14 cellular contexts compared by ENCODE assay signal in genomic region chr11:117092951-117093590, GRCh38. TPM values are rescaled to one million over a fixed set of nuclear protein-coding genes. Genes with fewer than 3 reads are reported as not detected.
DNase-seq lines count a peak whose midpoint lies in the region; ATAC-seq, FAIRE-seq and TF ChIP-seq lines count a peak whose summit lies in the region.
"Had no signal": no experiment of that assay in that cellular context is flagged by ENCODE, and none has a peak within 500 bp of the region (broad histone marks: within the 10 kb centered on the region; RNA-seq: fewer than 3 reads in every experiment).

No MANE protein-coding gene starts in this region.

- ATAC-seq in memory B cell (ENCODE audit: low read depth) = peak; percentile 23

- H3K4me1 ChIP-seq in CD4-positive, alpha-beta memory T cell (ENCODE audit: insufficient read depth, low read length) = peaks cover 75% of the 10 kb centered on the region

- H3K27me3 ChIP-seq in CD4-positive, alpha-beta memory T cell (ENCODE audit: insufficient read depth, low read length) = no peaks in the 10 kb centered on the region
- H3K27me3 ChIP-seq: hepatocyte had no signal

- intact Hi-C loops in CD4-positive, alpha-beta memory T cell (cut with micrococcal nuclease) = no loop called here
- intact Hi-C loops in activated CD4-positive, alpha-beta memory T cell treated with anti-CD3 and anti-CD28 coated beads for 36 hours (cut with micrococcal nuclease) = loop anchor here (1.0 kb wide), 9 partner anchors 15 to 240 kb away; no protein-coding TSS in a partner anchor
- intact Hi-C loops in head of caudate nucleus (cut with DNase I) = loop anchor here (10.0 kb wide), 2 partner anchors 48 to 118 kb away; no protein-coding TSS in a partner anchor

- no peaks in the 10 kb centered on the region for H3K9me3 ChIP-seq in CD4-positive, alpha-beta memory T cell (ENCODE audit: control insufficient read depth in 1 of 2, low read length in 2 of 2)

- H3K27me3 Mint-ChIP-seq in CD4-positive, alpha-beta memory T cell = no peaks in the 10 kb centered on the region
- no peaks in the 10 kb centered on the region for H3K27me3 Mint-ChIP-seq in activated CD4-positive, alpha-beta memory T cell treated with anti-CD3 and anti-CD28 coated beads for 36 hours
- no peaks in the 10 kb centered on the region for H3K27me3 Mint-ChIP-seq in memory B cell
- peaks cover 8% of the 10 kb centered on the region for H3K27me3 Mint-ChIP-seq in nephron progenitor cell (ENCODE audit: low read depth, poor library complexity)

- peak overlapping the region; percentile 29 to 84 (median 68) for H3K4me3 Mint-ChIP-seq in CD4-positive, alpha-beta memory T cell
- H3K4me3 Mint-ChIP-seq in activated CD4-positive, alpha-beta memory T cell treated with anti-CD3 and anti-CD28 coated beads for 36 hours = peak overlapping the region; percentile 40
- H3K4me3 Mint-ChIP-seq in memory B cell (peak overlapping the region; percentile 59), nephron progenitor cell (no peak overlapping the region)
- H3K4me3 Mint-ChIP-seq: mesothelial cell of epicardium had no signal

- H3K27ac Mint-ChIP-seq in CD4-positive, alpha-beta memory T cell = peak overlapping the region in 6 of 7 donors; percentile 69 to 99 (median 80)
- peak overlapping the region; percentile 73 for H3K27ac Mint-ChIP-seq in activated CD4-positive, alpha-beta memory T cell treated with anti-CD3 and anti-CD28 coated beads for 36 hours
- H3K27ac Mint-ChIP-seq in memory B cell (no peak overlapping the region), nephron progenitor cell (no peak overlapping the region)
- H3K27ac Mint-ChIP-seq: mesothelial cell of epicardium had no signal

- FAIRE-seq in GM19239 (lab: Jason Lieb, UNC) = peak; percentile 69

- TF ChIP-seq CTCF in nephron progenitor cell (IDR thresholded peaks at IDR 0.05) = no peak

- H3K27ac ChIP-seq in CD4-positive, alpha-beta memory T cell (ENCODE audit: low read depth, low read length) = peak overlapping the region; percentile 19
- H3K27ac ChIP-seq: hepatocyte had no signal

- peaks cover 11 to 31% of the 10 kb centered on the region in 2 donors for H3K36me3 Mint-ChIP-seq in CD4-positive, alpha-beta memory T cell
- H3K36me3 Mint-ChIP-seq in activated CD4-positive, alpha-beta memory T cell treated with anti-CD3 and anti-CD28 coated beads for 36 hours = peaks cover 12% of the 10 kb centered on the region
- peaks cover 9% of the 10 kb centered on the region for H3K36me3 Mint-ChIP-seq in memory B cell
- H3K36me3 Mint-ChIP-seq in nephron progenitor cell (ENCODE audit: low read depth) = peaks cover 33% of the 10 kb centered on the region

- no peak for DNase-seq in CD4-positive, alpha-beta memory T cell
- no peak for DNase-seq in GM19239 (ENCODE audit: insufficient read length, low spot score)
- no peak for DNase-seq in activated CD4-positive, alpha-beta memory T cell treated with anti-CD3 and anti-CD28 coated beads for 36 hours
- no peak for DNase-seq in memory B cell (ENCODE audit: low spot score in 2 of 2)
- DNase-seq in nephron progenitor cell = no peak
- DNase-seq in head of caudate nucleus = no peak
- DNase-seq in KBM-7 = no peak
- DNase-seq in AG08396 (ENCODE audit: low spot score) = no peak
- DNase-seq: activated effector memory CD4-positive, alpha-beta T cell treated with anti-CD3 and anti-CD28 coated beads, Interleukin-2, amount 50 U/mL, for 16 hours; effector memory CD4-positive, alpha-beta T cell; NCI-H146; T-helper 9 cell had no signal

- peaks cover 60 to 87% (median 74%) of the 10 kb centered on the region in 4 donors for H3K4me1 Mint-ChIP-seq in CD4-positive, alpha-beta memory T cell
- peaks cover 75% of the 10 kb centered on the region for H3K4me1 Mint-ChIP-seq in activated CD4-positive, alpha-beta memory T cell treated with anti-CD3 and anti-CD28 coated beads for 36 hours (ENCODE audit: low read depth)
- H3K4me1 Mint-ChIP-seq in memory B cell = peaks cover 59% of the 10 kb centered on the region
- H3K4me1 Mint-ChIP-seq in nephron progenitor cell = peaks cover 33% of the 10 kb centered on the region

- no peak overlapping the region for H3K4me3 ChIP-seq in CD4-positive, alpha-beta memory T cell (ENCODE audit: low read length in 2 of 2)
- H3K4me3 ChIP-seq: hepatocyte had no signal

- H3K36me3 ChIP-seq in CD4-positive, alpha-beta memory T cell (ENCODE audit: insufficient read depth, low read length) = no peaks in the 10 kb centered on the region

- in situ Hi-C loops in KBM-7 (cut with MboI; ENCODE audit: low pct_unique_long_range_greater_than_20kb, low sequenced_read_pairs) = loop anchor here (25.0 kb wide), 1 partner anchor 206 kb away; no protein-coding TSS in a partner anchor

- POLR2A ChIA-PET in CD4-positive, alpha-beta memory T cell (lab: Charles Lee; ENCODE audit: partially characterized antibody) = interaction anchor here (1.1 to 1.6 kb wide), 2 partner anchors 20 to 188 kb away, joined by 3 to 5 read pairs; no protein-coding TSS in a partner anchor
- POLR2A ChIA-PET in activated CD4-positive, alpha-beta memory T cell treated with anti-CD3 and anti-CD28 coated beads for 36 hours (lab: Charles Lee) = interaction anchor here (0.6 to 3.0 kb wide), 6 partner anchors 15 to 106 kb away, joined by 3 to 14 read pairs (median 5); partner anchors contain the start of gene PAFAH1B2

- peaks cover 0 to 4% (median 0%) of the 10 kb centered on the region in 8 donors for H3K9me3 Mint-ChIP-seq in CD4-positive, alpha-beta memory T cell
- H3K9me3 Mint-ChIP-seq in activated CD4-positive, alpha-beta memory T cell treated with anti-CD3 and anti-CD28 coated beads for 36 hours = peaks cover 4% of the 10 kb centered on the region
- H3K9me3 Mint-ChIP-seq in memory B cell (peaks cover 4% of the 10 kb centered on the region), nephron progenitor cell (peaks cover 8% of the 10 kb centered on the region)

- CTCF ChIA-PET in CD4-positive, alpha-beta memory T cell (lab: Charles Lee; ENCODE audit: partially characterized antibody) = interaction anchor here (0.7 to 7.2 kb wide), 4 partner anchors 13 to 213 kb away, joined by 3 to 38 read pairs (median 5); no protein-coding TSS in a partner anchor
- CTCF ChIA-PET in activated CD4-positive, alpha-beta memory T cell treated with anti-CD3 and anti-CD28 coated beads for 36 hours (lab: Charles Lee) = interaction anchor here (0.6 to 1.4 kb wide), 6 partner anchors 13 to 232 kb away, joined by 3 to 4 read pairs (median 3); no protein-coding TSS in a partner anchor

RNA-seq across cellular contexts. Expression of gene SIK3, which starts 5.2 kb away (rescaled TPM):
- 10 to 100 TPM; 88.4 to 97.5 TPM for total RNA-seq in CD4-positive, alpha-beta memory T cell
- polyA plus RNA-seq in CD4-positive, alpha-beta memory T cell = 10 to 100 TPM in 1 of 2 donors, 1 to 10 TPM in 1; 9.7 to 36.7 TPM
- 10 to 100 TPM; 26.1 to 26.2 TPM for total RNA-seq in activated CD4-positive, alpha-beta memory T cell treated with anti-CD3 and anti-CD28 coated beads for 36 hours

RNA-seq across cellular contexts. Expression of gene PAFAH1B2, which starts 51.0 kb away (rescaled TPM):
- total RNA-seq in CD4-positive, alpha-beta memory T cell = 10 to 100 TPM; 61.6 to 64.2 TPM
- polyA plus RNA-seq in CD4-positive, alpha-beta memory T cell = 10 to 100 TPM; 16.4 to 23.7 TPM
- total RNA-seq in activated CD4-positive, alpha-beta memory T cell treated with anti-CD3 and anti-CD28 coated beads for 36 hours = 10 to 100 TPM; 61.3 to 61.5 TPM

Comparison
In these comparisons a context has a peak if more than half of its experiments do, and no peak if none do; other contexts are left out.
1. H3K27ac Mint-ChIP-seq: peak in CD4-positive, alpha-beta memory T cell (6 of 7) and activated CD4-positive, alpha-beta memory T cell treated with anti-CD3 and anti-CD28 coated beads for 36 hours (single experiment); none in memory B cell (single experiment) and nephron progenitor cell (single experiment).